Comparison of ENCODE assay signal across 1 cellular context in the genomic region with DNA sequence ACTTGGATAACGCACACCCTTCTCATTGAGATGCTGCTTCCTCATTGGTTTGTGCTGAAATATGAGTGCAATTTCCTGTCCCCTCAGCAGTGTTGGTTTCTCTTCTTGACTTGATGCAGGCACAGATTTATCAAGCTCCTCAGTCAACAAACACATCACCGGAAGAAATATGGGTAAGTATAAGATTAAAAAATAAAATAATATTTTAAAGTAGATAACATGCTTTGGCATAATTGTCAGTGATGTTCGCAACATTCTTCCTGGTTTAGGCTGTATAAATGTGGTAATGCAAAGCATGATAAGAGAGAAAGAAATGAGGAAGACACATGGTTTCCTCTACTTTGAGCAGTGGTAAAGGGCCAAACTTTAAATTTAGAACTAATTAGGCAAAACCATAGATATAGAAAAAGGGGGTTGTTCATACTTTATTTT.
TF ChIP-seq lines count a peak whose summit lies in the region.

A gene with protein sequence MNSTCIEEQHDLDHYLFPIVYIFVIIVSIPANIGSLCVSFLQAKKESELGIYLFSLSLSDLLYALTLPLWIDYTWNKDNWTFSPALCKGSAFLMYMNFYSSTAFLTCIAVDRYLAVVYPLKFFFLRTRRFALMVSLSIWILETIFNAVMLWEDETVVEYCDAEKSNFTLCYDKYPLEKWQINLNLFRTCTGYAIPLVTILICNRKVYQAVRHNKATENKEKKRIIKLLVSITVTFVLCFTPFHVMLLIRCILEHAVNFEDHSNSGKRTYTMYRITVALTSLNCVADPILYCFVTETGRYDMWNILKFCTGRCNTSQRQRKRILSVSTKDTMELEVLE (plus strand): TSS at position 86 of the 432 bp plus-strand sequence. CDS start 5,713 bp downstream, outside the sequence.

TF ChIP-seq in IMR-90, 13 proteins besides CTCF, POLR2A, EP300 and RAD21:
- TF ChIP-seq SMC3 (IDR thresholded peaks at IDR 0.05; ENCODE audit: low read depth, low read length) (no peak), MAFK (IDR thresholded peaks at IDR 0.05; ENCODE audit: low read depth, low read length) (no peak), MAZ (IDR thresholded peaks at IDR 0.05; ENCODE audit: borderline replicate concordance, low read depth, low read length) (no peak), RFX5 (IDR thresholded peaks at IDR 0.05; ENCODE audit: low read depth, low read length) (no peak), RCOR1 (IDR thresholded peaks at IDR 0.05; ENCODE audit: insufficient replicate concordance, low read length) (no peak), FOS (IDR thresholded peaks at IDR 0.05; ENCODE audit: low read depth, low read length) (no peak), BHLHE40 (IDR thresholded peaks at IDR 0.05; ENCODE audit: low read depth, low read length) (no peak), CHD1 (IDR thresholded peaks at IDR 0.05; ENCODE audit: low read depth, low read length) (no peak), NFE2L2 (IDR thresholded peaks at IDR 0.05; ENCODE audit: low read depth, low read length) (no peak), CEBPB (IDR thresholded peaks at IDR 0.05; ENCODE audit: low read depth, low read length) (no peak), MXI1 (IDR thresholded peaks at IDR 0.05; ENCODE audit: borderline replicate concordance, low read depth, low read length) (no peak)
- TF ChIP-seq, protein P1, sequence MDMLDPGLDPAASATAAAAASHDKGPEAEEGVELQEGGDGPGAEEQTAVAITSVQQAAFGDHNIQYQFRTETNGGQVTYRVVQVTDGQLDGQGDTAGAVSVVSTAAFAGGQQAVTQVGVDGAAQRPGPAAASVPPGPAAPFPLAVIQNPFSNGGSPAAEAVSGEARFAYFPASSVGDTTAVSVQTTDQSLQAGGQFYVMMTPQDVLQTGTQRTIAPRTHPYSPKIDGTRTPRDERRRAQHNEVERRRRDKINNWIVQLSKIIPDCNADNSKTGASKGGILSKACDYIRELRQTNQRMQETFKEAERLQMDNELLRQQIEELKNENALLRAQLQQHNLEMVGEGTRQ (IDR thresholded peaks at IDR 0.05; ENCODE audit: low read depth, low read length), result no peak
- TF ChIP-seq, protein P2, sequence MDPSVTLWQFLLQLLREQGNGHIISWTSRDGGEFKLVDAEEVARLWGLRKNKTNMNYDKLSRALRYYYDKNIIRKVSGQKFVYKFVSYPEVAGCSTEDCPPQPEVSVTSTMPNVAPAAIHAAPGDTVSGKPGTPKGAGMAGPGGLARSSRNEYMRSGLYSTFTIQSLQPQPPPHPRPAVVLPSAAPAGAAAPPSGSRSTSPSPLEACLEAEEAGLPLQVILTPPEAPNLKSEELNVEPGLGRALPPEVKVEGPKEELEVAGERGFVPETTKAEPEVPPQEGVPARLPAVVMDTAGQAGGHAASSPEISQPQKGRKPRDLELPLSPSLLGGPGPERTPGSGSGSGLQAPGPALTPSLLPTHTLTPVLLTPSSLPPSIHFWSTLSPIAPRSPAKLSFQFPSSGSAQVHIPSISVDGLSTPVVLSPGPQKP (IDR thresholded peaks at IDR 0.05; ENCODE audit: borderline replicate concordance, low read depth, low read length), result no peak
